8 cellular contexts compared by ENCODE assay signal in the genomic region with DNA sequence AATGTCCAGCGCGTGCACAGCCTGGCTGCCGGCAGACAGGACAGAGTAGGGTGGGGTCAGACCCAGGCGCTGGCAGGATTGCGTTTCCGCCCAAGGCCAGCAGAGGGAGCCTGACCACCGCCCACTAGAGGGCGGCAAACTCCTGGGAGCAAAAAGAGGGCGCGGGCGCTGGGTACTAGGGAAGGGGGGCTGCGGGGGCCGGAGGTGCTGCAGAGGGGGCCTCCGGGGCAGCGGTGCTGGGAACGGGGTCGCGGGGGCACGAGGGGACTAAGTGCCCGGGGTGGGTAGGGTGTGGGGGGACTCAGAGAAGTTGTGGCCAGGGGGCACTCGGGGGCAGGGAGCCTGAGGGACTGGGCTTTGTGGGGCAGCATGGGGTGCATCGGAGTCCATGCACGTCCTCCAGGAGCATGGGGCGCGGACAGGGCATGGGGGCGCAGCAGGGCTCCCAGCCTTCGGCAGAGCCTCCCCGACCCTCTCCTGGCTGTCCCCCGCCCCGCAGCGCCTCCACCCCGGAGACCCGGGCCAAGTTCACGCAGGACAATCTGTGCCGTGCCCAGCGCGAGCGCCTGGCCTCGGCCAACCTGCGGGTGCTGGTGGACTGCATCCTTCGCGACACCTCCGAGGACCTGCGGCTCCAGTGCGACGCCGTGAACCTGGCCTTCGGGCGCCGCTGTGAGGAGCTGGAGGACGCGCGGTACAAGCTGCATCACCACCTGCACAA. TPM values are rescaled to one million over a fixed set of nuclear protein-coding genes. Genes with fewer than 3 reads are reported as not detected.
A peak's percentile ranks its signal among the peaks of the same experiment; 100 is the strongest.
DNase-seq lines count a peak whose midpoint lies in the region; ATAC-seq and TF ChIP-seq lines count a peak whose summit lies in the region.

No MANE protein-coding gene starts in this region.

- H3K4me1 Mint-ChIP-seq in endodermal cell: no peaks in the 10 kb centered on the region
- peaks cover 9% of the 10 kb centered on the region for H3K4me1 Mint-ChIP-seq in nephron progenitor cell

- H3K27me3 Mint-ChIP-seq in endodermal cell (ENCODE audit: insufficient read depth) (peaks cover 33% of the 10 kb centered on the region), nephron progenitor cell (ENCODE audit: low read depth, poor library complexity) (peaks cover 30% of the 10 kb centered on the region)

- in situ Hi-C loops in GM13976 (cut with MboI; ENCODE audit: low sequenced_read_pairs, unreplicated experiment): no loop called here

- TF ChIP-seq CTCF in AG04450 (IDR thresholded peaks at IDR 0.05; ENCODE audit: low read depth, low read length) (peak; percentile 61), GM13976 (IDR thresholded peaks at IDR 0.05; ENCODE audit: borderline replicate concordance, control extremely low read depth, extremely low read depth, insufficient read depth, missing control alignments) (peak; percentile 99), endodermal cell (conservative IDR thresholded peaks at IDR 0.05) (peak; percentile 88), nephron progenitor cell (IDR thresholded peaks at IDR 0.05) (peak; percentile 59)

- H3K9me3 Mint-ChIP-seq in endodermal cell: peaks cover 8% of the 10 kb centered on the region
- peaks cover 12% of the 10 kb centered on the region for H3K9me3 Mint-ChIP-seq in nephron progenitor cell

- no peaks in the 10 kb centered on the region for H3K4me1 ChIP-seq in endodermal cell (ENCODE audit: control insufficient read depth, insufficient read depth, low read length)

- H3K4me3 Mint-ChIP-seq in endodermal cell (peak overlapping the region; percentile 29), nephron progenitor cell (no peak overlapping the region)

- H3K4me3 ChIP-seq in AG04450 (ENCODE audit: low read depth, low read length): no peak overlapping the region
- H3K4me3 ChIP-seq in endodermal cell (ENCODE audit: low read length): no peak overlapping the region

- WGBS in endodermal cell (ENCODE audit: insufficient coverage in 1 of 2, insufficient read length in 1 of 2), 2 experiments: 69 to 93% methylated on average over 20 to 53 of the region's 53 CpGs

- DNase-seq in AG04450 (ENCODE audit: low read depth, low spot score): no peak
- peak; percentile 93 for DNase-seq in GM13976 (ENCODE audit: low spot score)
- DNase-seq in NCI-H1930 (lab: John Stamatoyannopoulos, UW): peak; percentile 56 to 74
- peak; percentile 39 to 47 for DNase-seq in activated CD4-positive, alpha-beta T cell treated with anti-CD3 and anti-CD28 coated beads, Interleukin-2, amount 50 U/mL, for 24 hours (ENCODE audit: low read depth in 1 of 2, low spot score in 1 of 2)
- peak; percentile 89 for DNase-seq in endodermal cell
- DNase-seq in nephron progenitor cell: peak; percentile 83
- DNase-seq in dedifferentiated amniotic fluid mesenchymal stem cell (ENCODE audit: extremely low spot score): no peak

- H3K27ac ChIP-seq in AG04450 (ENCODE audit: low read depth, low read length): no peak overlapping the region
- no peak overlapping the region for H3K27ac ChIP-seq in endodermal cell (ENCODE audit: low read depth, low read length)

- peak; percentile 96 for ATAC-seq in HG02885 (IDR thresholded peaks at IDR 0.05; ENCODE audit: poor library complexity, unreplicated experiment)

- H3K9me3 ChIP-seq in AG04450 (ENCODE audit: control insufficient read depth, insufficient read depth, low read length) (peaks cover 30% of the 10 kb centered on the region), endodermal cell (ENCODE audit: control insufficient read depth, low read length) (no peaks in the 10 kb centered on the region)

- H3K27ac Mint-ChIP-seq in endodermal cell (no peak overlapping the region), nephron progenitor cell (no peak overlapping the region)

- H3K36me3 Mint-ChIP-seq in endodermal cell (ENCODE audit: low read depth) (no peaks in the 10 kb centered on the region), nephron progenitor cell (ENCODE audit: low read depth) (no peaks in the 10 kb centered on the region)

- POLR2A ChIA-PET in AG04450 (lab: Yijun Ruan, JAX): no interaction called here

- no peaks in the 10 kb centered on the region for H3K27me3 ChIP-seq in AG04450 (ENCODE audit: control insufficient read depth, insufficient read depth, low read length)
- peaks cover 22% of the 10 kb centered on the region for H3K27me3 ChIP-seq in endodermal cell (ENCODE audit: control insufficient read depth, insufficient read depth, low read length, poor library complexity, severe bottlenecking)

- CTCF ChIA-PET in AG04450 (lab: Charles Lee): no interaction called here

- H3K9ac ChIP-seq in endodermal cell (ENCODE audit: extremely low read depth, low read length, poor library complexity, severe bottlenecking): no peak overlapping the region

- no peaks in the 10 kb centered on the region for H3K36me3 ChIP-seq in endodermal cell (ENCODE audit: control insufficient read depth, insufficient read depth, low read length)

RNA-seq across cellular contexts. Expression of a gene that starts 3.2 kb away (rescaled TPM):
- not detected in 2 replicates for polyA plus RNA-seq in AG04450 (2011; rRNA removed)
- not detected in 2 replicates for polyA minus RNA-seq in AG04450 (2011; rRNA and poly(A)+ RNA removed)
- total RNA-seq in endodermal cell: not detected
- not detected for polyA plus RNA-seq in endodermal cell (2013, experiment 1 of 2)
- polyA plus RNA-seq in endodermal cell (2013, experiment 2 of 2): not detected

Comparison
In these comparisons a context has a peak if more than half of its experiments do, and no peak if none do; other contexts are left out.
1. DNase-seq: peak in GM13976 (single experiment), NCI-H1930 (2 of 2), activated CD4-positive, alpha-beta T cell treated with anti-CD3 and anti-CD28 coated beads, Interleukin-2, amount 50 U/mL, for 24 hours (2 of 2), endodermal cell (single experiment) and nephron progenitor cell (single experiment); none in AG04450 (single experiment) and dedifferentiated amniotic fluid mesenchymal stem cell (single experiment).
2. Peak in every context shown above with its lines, with median percentiles within 50 percentile points of each other: CTCF ChIP-seq.